5 cellular contexts compared by ENCODE assay signal in genomic region chr21:5244376-5244718, GRCh38.
A peak's percentile ranks its signal among the peaks of the same experiment; 100 is the strongest.
DNase-seq lines count a peak whose midpoint lies in the region; ATAC-seq, FAIRE-seq and TF ChIP-seq lines count a peak whose summit lies in the region.
"Not testable (repeated sequence)": the region's sequence is repeated elsewhere in the genome, so short reads cannot be mapped to it uniquely, and the experiment has no call there.

No MANE protein-coding gene starts in this region.

- not testable (repeated sequence) for H3K9me1 ChIP-seq in K562 (ENCODE audit: control insufficient read depth, insufficient read depth, low read length)

- not testable (repeated sequence) for TF ChIP-seq CTCF in K562 (IDR thresholded peaks at IDR 0.05 in 2 of 3, conservative IDR thresholded peaks at IDR 0.05 in 1 of 3; ENCODE audit: insufficient read depth in 2 of 3, low read depth in 1 of 3, low read length in 3 of 3)

- H3K27ac ChIP-seq in CD8-positive, alpha-beta memory T cell (ENCODE audit: low read depth, low read length), result peak overlapping the region; percentile 48
- H3K27ac ChIP-seq in Karpas-422 (ENCODE audit: low read length), result not testable (repeated sequence)
- peak overlapping the region; percentile 81 for H3K27ac ChIP-seq in K562 (ENCODE audit: extremely low read depth, low read depth, low read length)

- not testable (repeated sequence) for H3K4me1 Mint-ChIP-seq in CD8-positive, alpha-beta memory T cell

- H3K79me2 ChIP-seq in Karpas-422 (ENCODE audit: low read length), result not testable (repeated sequence)
- peaks cover 49% of the 10 kb centered on the region for H3K79me2 ChIP-seq in K562 (ENCODE audit: control insufficient read depth, insufficient read depth, low read length)

- not testable (repeated sequence) for H3K4me3 Mint-ChIP-seq in CD8-positive, alpha-beta memory T cell

- H3K9me2 ChIP-seq in Karpas-422 (replicated peaks; ENCODE audit: insufficient read depth, low read length), result not testable (repeated sequence)

- not testable (repeated sequence) for H3K36me3 ChIP-seq in CD8-positive, alpha-beta memory T cell (ENCODE audit: insufficient read depth, low read length); Karpas-422 (ENCODE audit: insufficient read depth, low read length)
- peaks cover 13% of the 10 kb centered on the region for H3K36me3 ChIP-seq in K562 (ENCODE audit: control insufficient read depth, insufficient read depth, low read length)

- H3K27me3 Mint-ChIP-seq in CD8-positive, alpha-beta memory T cell, result not testable (repeated sequence)

- not testable (repeated sequence) for H3K9ac ChIP-seq in Karpas-422 (ENCODE audit: low read length)
- peak overlapping the region in 1 of 2 experiments; percentile 51; a peak in 2 of 4 replicates for H3K9ac ChIP-seq in K562 (ENCODE audit: insufficient read depth in 1 of 2, low read depth in 2 of 2, low read length in 2 of 2)

- not testable (repeated sequence) for H4K20me1 ChIP-seq in Karpas-422 (ENCODE audit: insufficient read depth, low read depth, low read length); K562 (replicated peaks; ENCODE audit: control insufficient read depth, insufficient read depth, low read length)

- TF ChIP-seq EP300 in K562 (IDR thresholded peaks at IDR 0.05; ENCODE audit: low read length), result not testable (repeated sequence)

- FAIRE-seq in RCC 7860 (lab: Jason Lieb, UNC); K562 (lab: Jason Lieb, UNC): not testable (repeated sequence)

- intact Hi-C loops in K562 (cut with micrococcal nuclease), result not testable (repeated sequence)

- not testable (repeated sequence) for H3K27ac Mint-ChIP-seq in CD8-positive, alpha-beta memory T cell

- POLR2A ChIA-PET in CD8-positive, alpha-beta memory T cell (lab: Charles Lee); K562 (lab: Yijun Ruan, JAX): not testable (repeated sequence)

- H3K4me2 ChIP-seq in Karpas-422 (ENCODE audit: low read depth, low read length, poor library complexity, severe bottlenecking), result not testable (repeated sequence)
- H3K4me2 ChIP-seq in K562 (ENCODE audit: insufficient read depth, low read length), result peak overlapping the region; percentile 70

- not testable (repeated sequence) for H3K27me3 ChIP-seq in CD8-positive, alpha-beta memory T cell (ENCODE audit: insufficient read depth, low read length, poor library complexity, severe bottlenecking); Karpas-422 (ENCODE audit: low read length); K562 (ENCODE audit: control insufficient read depth in 2 of 2, insufficient read depth in 2 of 2, low read length in 2 of 2)

- WGBS in K562 (ENCODE audit: insufficient coverage, low coverage, missing lambda C conversion rate), result 3% methylated on average over 3 of the region's 3 CpGs

- H3K4me1 ChIP-seq in CD8-positive, alpha-beta memory T cell (ENCODE audit: insufficient read depth, low read length); Karpas-422 (ENCODE audit: low read length): not testable (repeated sequence)
- H3K4me1 ChIP-seq in K562 (replicated peaks in 1 of 2; ENCODE audit: control insufficient read depth in 2 of 2, insufficient read depth in 2 of 2, low read length in 2 of 2), result peaks cover 0 to 14% of the 10 kb centered on the region in 2 experiments; a peak in 4 of 5 replicates

- TF ChIP-seq RAD21 in K562 (CRISPR knock-in tag; conservative IDR thresholded peaks at IDR 0.05 in 1 of 2, IDR thresholded peaks at IDR 0.05 in 1 of 2), result 0 out of 4 replicates have a peak, but pooled peaks of 1 of the 2 experiments have one; percentile 17

- H3K9me3 ChIP-seq in CD8-positive, alpha-beta memory T cell (ENCODE audit: low read length); K562 (replicated peaks; ENCODE audit: control insufficient read depth, insufficient read depth, low read depth, low read length): not testable (repeated sequence)
- H3K9me3 ChIP-seq in Karpas-422 (ENCODE audit: low read length), result peaks cover 11% of the 10 kb centered on the region

- H3K4me3 ChIP-seq in CD8-positive, alpha-beta memory T cell (ENCODE audit: low read length), result peak overlapping the region; percentile 6
- H3K4me3 ChIP-seq in Karpas-422 (ENCODE audit: low read length), result not testable (repeated sequence)
- H3K4me3 ChIP-seq in K562, result peak overlapping the region; percentile 12; the same call in 1 of the 2 replicates

- H3K36me3 Mint-ChIP-seq in CD8-positive, alpha-beta memory T cell, result not testable (repeated sequence)

- BruUV-seq in K562 (replicated peaks; lab: Mats Ljungman, UMichigan), result TSS peak; percentile 81

- peaks cover 23 to 70% (median 42%) of the 10 kb centered on the region in 5 donors for H3K9me3 Mint-ChIP-seq in CD8-positive, alpha-beta memory T cell

- DNase-seq in CD8-positive, alpha-beta memory T cell; K562 (ENCODE audit: extremely low read depth in 1 of 4, low spot score in 3 of 4): not testable (repeated sequence)
- DNase-seq in Karpas-422 (peak; percentile 9), RCC 7860 (ENCODE audit: low spot score) (peak; percentile 2), dedifferentiated amniotic fluid mesenchymal stem cell (ENCODE audit: extremely low spot score) (peak; percentile 12)

- in situ Hi-C loops in K562 (cut with MboI), result not testable (repeated sequence)

- TF ChIP-seq POLR2A in K562 (conservative IDR thresholded peaks at IDR 0.05), result not testable (repeated sequence)

- not testable (repeated sequence) for H2AFZ ChIP-seq in Karpas-422 (ENCODE audit: low read length); K562 (ENCODE audit: low read depth, low read length)

- not testable (repeated sequence) for ATAC-seq in K562

- CTCF ChIA-PET in CD8-positive, alpha-beta memory T cell (lab: Charles Lee); K562 (lab: Yijun Ruan, JAX; ENCODE audit: low intra/inter-chr PET ratio): not testable (repeated sequence)

TF ChIP-seq in K562, 482 proteins besides CTCF, POLR2A, EP300 and RAD21 (continues in another document):
- TF ChIP-seq RBFOX2 (IDR thresholded peaks at IDR 0.05; ENCODE audit: low read depth, low read length), result peak; percentile 25; the same call in 1 of the 2 replicates
- TF ChIP-seq ZNF318 (IDR thresholded peaks at IDR 0.05; ENCODE audit: borderline replicate concordance in 1 of 2, low read depth in 1 of 2), result 0 out of 4 replicates have a peak, but pooled peaks of 1 of the 2 experiments have one; percentile 10
